In genomic region chrX:107507093-107507743, GRCh38 we compare ENCODE assay signal across 17 cellular contexts. TPM values are rescaled to one million over a fixed set of nuclear protein-coding genes. Genes with fewer than 3 reads are reported as not detected.
DNase-seq lines count a peak whose midpoint lies in the region; ATAC-seq and TF ChIP-seq lines count a peak whose summit lies in the region.
"Had no signal": no experiment of that assay in that cellular context is flagged by ENCODE, and none has a peak within 500 bp of the region (broad histone marks: within the 10 kb centered on the region; RNA-seq: fewer than 3 reads in every experiment).

No MANE protein-coding gene starts in this region.

- no peak for DNase-seq in activated naive CD4-positive, alpha-beta T cell treated with anti-CD3 and anti-CD28 coated beads, Interleukin-2, amount 10 ng/mL, durations not matched to agents 7 days and 5 days
- no peak for DNase-seq in natural killer cell
- no peak for DNase-seq in thoracic aorta (ENCODE audit: low spot score)
- DNase-seq in tibial artery = no peak
- no peak for DNase-seq in cerebellar nuclear complex (lab: John Stamatoyannopoulos, UW)
- DNase-seq in CD1c-positive myeloid dendritic cell (ENCODE audit: extremely low spot score) = no peak
- DNase-seq: activated CD4-positive, alpha-beta T cell treated with anti-CD3 and anti-CD28 coated beads, Interleukin-2, amount 50 U/mL, for 48 hours; activated gamma-delta T cell treated with Interleukin-2 at 50 U/mL for 16 hours; Caco-2; effector CD8-positive, alpha-beta T cell; NCI-H187; NCI-H510A treated with DMSO at 0.1 percent for 48 hours; PC-3 had no signal

- H3K27me3 ChIP-seq in thoracic aorta (replicated peaks; ENCODE audit: insufficient read depth) (no peaks in the 10 kb centered on the region), tibial artery (peaks cover 0 to 10% of the 10 kb centered on the region in 2 donors)

- intact Hi-C loops in natural killer cell (cut with micrococcal nuclease) = no loop called here
- intact Hi-C loops in tibial artery (cut with DNase I; ENCODE audit: low total_unique reads) = no loop called here

- no peaks in the 10 kb centered on the region for H3K4me1 Mint-ChIP-seq in activated naive CD4-positive, alpha-beta T cell treated with anti-CD3 and anti-CD28 coated beads, Interleukin-2, amount 50 U/mL, for 24 hours
- H3K4me1 Mint-ChIP-seq in activated naive CD4-positive, alpha-beta T cell treated with anti-CD3 and anti-CD28 coated beads, Interleukin-2, amount 10 ng/mL, durations not matched to agents 7 days and 5 days = no peaks in the 10 kb centered on the region
- peaks cover 15% of the 10 kb centered on the region for H3K4me1 Mint-ChIP-seq in brain
- peaks cover 5 to 12% of the 10 kb centered on the region in 2 donors for H3K4me1 Mint-ChIP-seq in natural killer cell

- H3K36me3 Mint-ChIP-seq in activated naive CD4-positive, alpha-beta T cell treated with anti-CD3 and anti-CD28 coated beads, Interleukin-2, amount 50 U/mL, for 24 hours = no peaks in the 10 kb centered on the region
- H3K36me3 Mint-ChIP-seq in activated naive CD4-positive, alpha-beta T cell treated with anti-CD3 and anti-CD28 coated beads, Interleukin-2, amount 10 ng/mL, durations not matched to agents 7 days and 5 days = no peaks in the 10 kb centered on the region
- H3K36me3 Mint-ChIP-seq in brain = peaks cover 5% of the 10 kb centered on the region
- H3K36me3 Mint-ChIP-seq in natural killer cell = no peaks in the 10 kb centered on the region

- peaks cover 10% of the 10 kb centered on the region for H3K27me3 Mint-ChIP-seq in activated naive CD4-positive, alpha-beta T cell treated with anti-CD3 and anti-CD28 coated beads, Interleukin-2, amount 50 U/mL, for 24 hours
- H3K27me3 Mint-ChIP-seq in activated naive CD4-positive, alpha-beta T cell treated with anti-CD3 and anti-CD28 coated beads, Interleukin-2, amount 10 ng/mL, durations not matched to agents 7 days and 5 days = peaks cover 65% of the 10 kb centered on the region
- H3K27me3 Mint-ChIP-seq in brain (peaks cover 50% of the 10 kb centered on the region), natural killer cell (ENCODE audit: low read depth in 2 of 2) (peaks cover 14 to 32% of the 10 kb centered on the region in 2 donors)

- H3K36me3 ChIP-seq in thoracic aorta (no peaks in the 10 kb centered on the region), tibial artery (no peaks in the 10 kb centered on the region)

- H3K9me3 Mint-ChIP-seq in activated naive CD4-positive, alpha-beta T cell treated with anti-CD3 and anti-CD28 coated beads, Interleukin-2, amount 50 U/mL, for 24 hours = no peaks in the 10 kb centered on the region
- H3K9me3 Mint-ChIP-seq in activated naive CD4-positive, alpha-beta T cell treated with anti-CD3 and anti-CD28 coated beads, Interleukin-2, amount 10 ng/mL, durations not matched to agents 7 days and 5 days = no peaks in the 10 kb centered on the region
- peaks cover 0 to 7% (median 0%) of the 10 kb centered on the region in 5 experiments for H3K9me3 Mint-ChIP-seq in brain
- no peaks in the 10 kb centered on the region for H3K9me3 Mint-ChIP-seq in natural killer cell

- H3K4me3 ChIP-seq in thoracic aorta = peak overlapping the region; percentile 16
- no peak overlapping the region for H3K4me3 ChIP-seq in tibial artery

- TF ChIP-seq CTCF in brain (conservative IDR thresholded peaks at IDR 0.05) (no peak), natural killer cell (IDR thresholded peaks at IDR 0.05) (no peak), thoracic aorta (IDR thresholded peaks at IDR 0.05) (no peak), tibial artery (IDR thresholded peaks at IDR 0.05) (no peak)

- peak overlapping the region; percentile 61 for H3K4me3 Mint-ChIP-seq in activated naive CD4-positive, alpha-beta T cell treated with anti-CD3 and anti-CD28 coated beads, Interleukin-2, amount 50 U/mL, for 24 hours
- no peak overlapping the region for H3K4me3 Mint-ChIP-seq in activated naive CD4-positive, alpha-beta T cell treated with anti-CD3 and anti-CD28 coated beads, Interleukin-2, amount 10 ng/mL, durations not matched to agents 7 days and 5 days
- H3K4me3 Mint-ChIP-seq in brain = peak overlapping the region in 4 of 5 experiments; percentile 43 to 79 (median 70)
- H3K4me3 Mint-ChIP-seq in natural killer cell = peak overlapping the region; percentile 42

- H3K27ac Mint-ChIP-seq in activated naive CD4-positive, alpha-beta T cell treated with anti-CD3 and anti-CD28 coated beads, Interleukin-2, amount 50 U/mL, for 24 hours = no peak overlapping the region
- H3K27ac Mint-ChIP-seq in activated naive CD4-positive, alpha-beta T cell treated with anti-CD3 and anti-CD28 coated beads, Interleukin-2, amount 10 ng/mL, durations not matched to agents 7 days and 5 days = no peak overlapping the region
- H3K27ac Mint-ChIP-seq in brain = no peak overlapping the region
- no peak overlapping the region for H3K27ac Mint-ChIP-seq in natural killer cell

- H3K27ac ChIP-seq in thoracic aorta (no peak overlapping the region), tibial artery (no peak overlapping the region)

- peaks cover 0 to 5% of the 10 kb centered on the region in 2 donors for H3K4me1 ChIP-seq in thoracic aorta (ENCODE audit: control insufficient read depth in 1 of 2, low read depth in 2 of 2)
- peaks cover 0 to 9% (median 4%) of the 10 kb centered on the region in 4 donors for H3K4me1 ChIP-seq in tibial artery
- H3K4me1 ChIP-seq: Caco-2 had no signal

- ATAC-seq in natural killer cell = no peak
- ATAC-seq in thoracic aorta (ENCODE audit: insufficient number of reproducible peaks, low FRiP score, low read depth) = no peak
- ATAC-seq: left lobe of liver, PC-3 had no signal

- H3K9me3 ChIP-seq in thoracic aorta = no peaks in the 10 kb centered on the region
- H3K9me3 ChIP-seq in tibial artery = peaks cover 0 to 7% (median 0%) of the 10 kb centered on the region in 3 donors
- H3K9me3 ChIP-seq: Caco-2 had no signal

- CTCF ChIA-PET in activated naive CD4-positive, alpha-beta T cell treated with anti-CD3 and anti-CD28 coated beads, Interleukin-2, amount 10 ng/mL, durations not matched to agents 7 days and 5 days (lab: Charles Lee) = no interaction called here

RNA-seq across cellular contexts. Expression of gene FRMPD3, which starts 57.8 kb away (rescaled TPM):
- polyA plus RNA-seq in brain (ENCODE audit: insufficient read depth, low read depth, low replicate concordance) = 1.0 TPM
- total RNA-seq in natural killer cell (10 to 100 TPM in 1 of 3 donors, 1 to 10 TPM in 2; 6.0 to 12.4 (median 8.2) TPM), thoracic aorta (under 1 TPM in 1 of 2 donors, not detected in 1; 0.92 TPM)
- total RNA-seq: bronchial epithelial cell, left lobe of liver had no signal
